In genomic region chr3:115623414-115623868, GRCh38 we compare ENCODE assay signal across 8 cellular contexts. TPM values are rescaled to one million over a fixed set of nuclear protein-coding genes. Genes with fewer than 3 reads are reported as not detected.
DNase-seq lines count a peak whose midpoint lies in the region; ATAC-seq, FAIRE-seq and TF ChIP-seq lines count a peak whose summit lies in the region.

Gene GAP43, plus strand, starts transcription at chr3:115623510. Its CDS starts 180 bp downstream, at chr3:115623690.

- H3K9me3 Mint-ChIP-seq in MCF 10A (ENCODE audit: unreplicated experiment): no peaks in the 10 kb centered on the region
- H3K9me3 Mint-ChIP-seq in neural crest cell: no peaks in the 10 kb centered on the region

- no peak for DNase-seq in breast epithelium (ENCODE audit: low spot score in 2 of 2)
- no peak for DNase-seq in MCF 10A (ENCODE audit: unreplicated experiment)
- peak; percentile 51 for DNase-seq in SK-N-SH
- peak in 1 of 2 donors; percentile 7 for DNase-seq in frontal cortex (ENCODE audit: low spot score in 2 of 2)
- peak; percentile 37 for DNase-seq in neural crest cell (ENCODE audit: low read depth, low spot score)
- no peak for DNase-seq in NCI-H2029 treated with DMSO at 0.1 percent for 48 hours (lab: John Stamatoyannopoulos, UW)
- no peak for DNase-seq in cortex of kidney (lab: John Stamatoyannopoulos, UW)

- H3K36me3 Mint-ChIP-seq in MCF 10A (ENCODE audit: insufficient read depth, unreplicated experiment): no peaks in the 10 kb centered on the region
- no peaks in the 10 kb centered on the region for H3K36me3 Mint-ChIP-seq in neural crest cell (ENCODE audit: low read depth)

- no peaks in the 10 kb centered on the region for H3K4me1 ChIP-seq in breast epithelium
- peaks cover 10 to 11% of the 10 kb centered on the region in 2 experiments; a peak in 3 of 4 replicates for H3K4me1 ChIP-seq in SK-N-SH (ENCODE audit: control insufficient read depth in 1 of 2, insufficient read depth in 2 of 2, low read depth in 1 of 2, low read length in 1 of 2)

- H3K4me3 ChIP-seq in breast epithelium: peak within 1 kb of the TSS; percentile 8 to 55 (median 27)
- peak within 1 kb of the TSS; percentile 49 to 63 for H3K4me3 ChIP-seq in SK-N-SH (ENCODE audit: low read depth in 2 of 2, low read length in 1 of 2)

- no peak for FAIRE-seq in frontal cortex (lab: Jason Lieb, UNC)

- TF ChIP-seq RAD21 in SK-N-SH (IDR thresholded peaks at IDR 0.05; ENCODE audit: low read length): peak; percentile 38

- H3K27me3 ChIP-seq in breast epithelium (peaks cover 0 to 18% of the 10 kb centered on the region in 2 donors), SK-N-SH (ENCODE audit: insufficient read depth) (no peaks in the 10 kb centered on the region)

- WGBS in SK-N-SH (ENCODE audit: low lambda C conversion rate): 6% methylated on average over 16 of the region's 16 CpGs

- H3K4me1 Mint-ChIP-seq in MCF 10A (ENCODE audit: insufficient read depth, unreplicated experiment): no peaks in the 10 kb centered on the region
- H3K4me1 Mint-ChIP-seq in neural crest cell: peaks cover 39% of the 10 kb centered on the region

- H3K4me2 ChIP-seq in SK-N-SH: peak within 1 kb of the TSS; percentile 85

- no peak for ATAC-seq in GM19467 (IDR thresholded peaks at IDR 0.05; ENCODE audit: unreplicated experiment)

- H3K9ac ChIP-seq in SK-N-SH: peak within 1 kb of the TSS; percentile 22; the same call in 1 of the 2 replicates

- H3K27me3 Mint-ChIP-seq in MCF 10A (ENCODE audit: insufficient read depth, unreplicated experiment) (no peaks in the 10 kb centered on the region), neural crest cell (ENCODE audit: low read depth) (peaks cover 28% of the 10 kb centered on the region)

- H3K36me3 ChIP-seq in breast epithelium (no peaks in the 10 kb centered on the region), SK-N-SH (replicated peaks in 1 of 2; ENCODE audit: control insufficient read depth in 1 of 2, insufficient read depth in 2 of 2, low read length in 1 of 2) (no peaks in the 10 kb centered on the region)

- no peaks in the 10 kb centered on the region for H4K20me1 ChIP-seq in SK-N-SH (ENCODE audit: insufficient read depth)

- H3K9me3 ChIP-seq in breast epithelium (no peaks in the 10 kb centered on the region), SK-N-SH (no peaks in the 10 kb centered on the region)

- CTCF ChIA-PET in MCF 10A (lab: Yijun Ruan, JAX) (no interaction called here), SK-N-SH (lab: Yijun Ruan, JAX) (interaction anchor here (0.6 to 3.7 kb wide), 4 partner anchors 10 to 375 kb away, joined by 3 to 13 read pairs (median 6); no protein-coding TSS in a partner anchor)

- TF ChIP-seq CTCF in breast epithelium (IDR thresholded peaks at IDR 0.05) (no peak), MCF 10A (IDR thresholded peaks at IDR 0.05; ENCODE audit: unreplicated experiment) (no peak), SK-N-SH (IDR thresholded peaks at IDR 0.05) (no peak; the same call in 1 of the 2 replicates), neural crest cell (conservative IDR thresholded peaks at IDR 0.05) (no peak)

- POLR2A ChIA-PET in MCF 10A (lab: Yijun Ruan, JAX) (no interaction called here), SK-N-SH (lab: Yijun Ruan, JAX) (no interaction called here)

- H2AFZ ChIP-seq in SK-N-SH (ENCODE audit: low read depth): peak within 1 kb of the TSS; percentile 85

- no peak within 1 kb of the TSS for H3K27ac ChIP-seq in breast epithelium
- H3K27ac ChIP-seq in SK-N-SH (ENCODE audit: low read depth in 2 of 2, low read length in 1 of 2): peak within 1 kb of the TSS in 1 of 2 experiments; percentile 56; a peak in 1 of 4 replicates

- TF ChIP-seq EP300 in SK-N-SH (IDR thresholded peaks at IDR 0.05; ENCODE audit: borderline replicate concordance in 1 of 2, low read depth in 1 of 2, low read length in 1 of 2): no peak

- TF ChIP-seq POLR2A in breast epithelium (IDR thresholded peaks at IDR 0.05): no peak

- BruUV-seq in MCF 10A (replicated peaks; lab: Mats Ljungman, UMichigan): no TSS peak

- H3K79me2 ChIP-seq in SK-N-SH (ENCODE audit: insufficient read depth): no peaks in the 10 kb centered on the region

- no peaks in the 10 kb centered on the region for H3K9me2 ChIP-seq in SK-N-SH

- intact Hi-C loops in breast epithelium (cut with DNase I; ENCODE audit: low total_unique reads) (no loop called here), MCF 10A (cut with micrococcal nuclease) (no loop called here)

- H3K27ac Mint-ChIP-seq in MCF 10A (ENCODE audit: low read depth, unreplicated experiment) (no peak within 1 kb of the TSS), neural crest cell (ENCODE audit: unreplicated experiment) (peak within 1 kb of the TSS; percentile 78)

- no peak within 1 kb of the TSS for H3K4me3 Mint-ChIP-seq in MCF 10A (ENCODE audit: unreplicated experiment)
- H3K4me3 Mint-ChIP-seq in neural crest cell: peak within 1 kb of the TSS; percentile 92

- H3F3A ChIP-seq in SK-N-SH (replicated peaks; ENCODE audit: insufficient read depth): peaks cover 9% of the 10 kb centered on the region

TF ChIP-seq in SK-N-SH, 30 proteins besides CTCF, POLR2A, EP300 and RAD21 (continues in another document):
- peak; percentile 19; the same call in 1 of the 2 replicates for TF ChIP-seq SMC3 (IDR thresholded peaks at IDR 0.05; ENCODE audit: low read depth, low read length)
- no peak for TF ChIP-seq NFIC (IDR thresholded peaks at IDR 0.05; ENCODE audit: borderline replicate concordance)
- TF ChIP-seq RFX5 (IDR thresholded peaks at IDR 0.05; ENCODE audit: low read length): peak; percentile 24; the same call in 1 of the 2 replicates
- TF ChIP-seq RXRA (IDR thresholded peaks at IDR 0.05; ENCODE audit: borderline replicate concordance, low read depth): no peak
- 0 out of 2 replicates have a peak, but pooled peaks have one; percentile 23 for TF ChIP-seq TCF12 (IDR thresholded peaks at IDR 0.05)
- no peak for TF ChIP-seq EZH2phosphoT487 (IDR thresholded peaks at IDR 0.05; ENCODE audit: borderline replicate concordance, low read depth)
- TF ChIP-seq, protein P1, sequence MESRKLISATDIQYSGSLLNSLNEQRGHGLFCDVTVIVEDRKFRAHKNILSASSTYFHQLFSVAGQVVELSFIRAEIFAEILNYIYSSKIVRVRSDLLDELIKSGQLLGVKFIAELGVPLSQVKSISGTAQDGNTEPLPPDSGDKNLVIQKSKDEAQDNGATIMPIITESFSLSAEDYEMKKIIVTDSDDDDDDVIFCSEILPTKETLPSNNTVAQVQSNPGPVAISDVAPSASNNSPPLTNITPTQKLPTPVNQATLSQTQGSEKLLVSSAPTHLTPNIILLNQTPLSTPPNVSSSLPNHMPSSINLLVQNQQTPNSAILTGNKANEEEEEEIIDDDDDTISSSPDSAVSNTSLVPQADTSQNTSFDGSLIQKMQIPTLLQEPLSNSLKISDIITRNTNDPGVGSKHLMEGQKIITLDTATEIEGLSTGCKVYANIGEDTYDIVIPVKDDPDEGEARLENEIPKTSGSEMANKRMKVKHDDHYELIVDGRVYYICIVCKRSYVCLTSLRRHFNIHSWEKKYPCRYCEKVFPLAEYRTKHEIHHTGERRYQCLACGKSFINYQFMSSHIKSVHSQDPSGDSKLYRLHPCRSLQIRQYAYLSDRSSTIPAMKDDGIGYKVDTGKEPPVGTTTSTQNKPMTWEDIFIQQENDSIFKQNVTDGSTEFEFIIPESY (IDR thresholded peaks at IDR 0.05; ENCODE audit: borderline replicate concordance, low read depth): peak; percentile 68; the same call in 1 of the 2 replicates
- 0 out of 2 replicates have a peak, but pooled peaks have one; percentile 5 for TF ChIP-seq PBX3 (IDR thresholded peaks at IDR 0.05)
- TF ChIP-seq MXI1 (IDR thresholded peaks at IDR 0.05; ENCODE audit: low read depth, low read length): peak; percentile 56; the same call in 1 of the 2 replicates
- TF ChIP-seq, protein P2, sequence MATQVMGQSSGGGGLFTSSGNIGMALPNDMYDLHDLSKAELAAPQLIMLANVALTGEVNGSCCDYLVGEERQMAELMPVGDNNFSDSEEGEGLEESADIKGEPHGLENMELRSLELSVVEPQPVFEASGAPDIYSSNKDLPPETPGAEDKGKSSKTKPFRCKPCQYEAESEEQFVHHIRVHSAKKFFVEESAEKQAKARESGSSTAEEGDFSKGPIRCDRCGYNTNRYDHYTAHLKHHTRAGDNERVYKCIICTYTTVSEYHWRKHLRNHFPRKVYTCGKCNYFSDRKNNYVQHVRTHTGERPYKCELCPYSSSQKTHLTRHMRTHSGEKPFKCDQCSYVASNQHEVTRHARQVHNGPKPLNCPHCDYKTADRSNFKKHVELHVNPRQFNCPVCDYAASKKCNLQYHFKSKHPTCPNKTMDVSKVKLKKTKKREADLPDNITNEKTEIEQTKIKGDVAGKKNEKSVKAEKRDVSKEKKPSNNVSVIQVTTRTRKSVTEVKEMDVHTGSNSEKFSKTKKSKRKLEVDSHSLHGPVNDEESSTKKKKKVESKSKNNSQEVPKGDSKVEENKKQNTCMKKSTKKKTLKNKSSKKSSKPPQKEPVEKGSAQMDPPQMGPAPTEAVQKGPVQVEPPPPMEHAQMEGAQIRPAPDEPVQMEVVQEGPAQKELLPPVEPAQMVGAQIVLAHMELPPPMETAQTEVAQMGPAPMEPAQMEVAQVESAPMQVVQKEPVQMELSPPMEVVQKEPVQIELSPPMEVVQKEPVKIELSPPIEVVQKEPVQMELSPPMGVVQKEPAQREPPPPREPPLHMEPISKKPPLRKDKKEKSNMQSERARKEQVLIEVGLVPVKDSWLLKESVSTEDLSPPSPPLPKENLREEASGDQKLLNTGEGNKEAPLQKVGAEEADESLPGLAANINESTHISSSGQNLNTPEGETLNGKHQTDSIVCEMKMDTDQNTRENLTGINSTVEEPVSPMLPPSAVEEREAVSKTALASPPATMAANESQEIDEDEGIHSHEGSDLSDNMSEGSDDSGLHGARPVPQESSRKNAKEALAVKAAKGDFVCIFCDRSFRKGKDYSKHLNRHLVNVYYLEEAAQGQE (IDR thresholded peaks at IDR 0.05; ENCODE audit: low read depth, low read length): no peak; the same call in 1 of the 2 replicates
- TF ChIP-seq FOSL2 (IDR thresholded peaks at IDR 0.05; ENCODE audit: borderline replicate concordance, low read depth): peak; percentile 50; the same call in 1 of the 2 replicates
- TF ChIP-seq ELF1 (IDR thresholded peaks at IDR 0.05): no peak

RNA-seq across cellular contexts. Expression of gene GAP43, which starts in this region (rescaled TPM):
- total RNA-seq in breast epithelium (under 1 TPM in 1 of 3 donors, not detected in 2; 0.16 TPM), MCF 10A (2022) (not detected in 2 replicates), frontal cortex (289 TPM), neural crest cell (41.8 and 42.9 TPM in 2 replicates)
- 13.6 and 14.0 TPM in 2 replicates for polyA plus RNA-seq in SK-N-SH (2012; rRNA removed)
- polyA plus RNA-seq in SK-N-SH (2012; cell fraction: cytosol; rRNA removed): 15.4 and 16.3 TPM in 2 replicates
- polyA plus RNA-seq in SK-N-SH (2012; cell fraction: nucleus; rRNA removed): 4.6 and 5.9 TPM in 2 replicates

Comparison
In these comparisons a context has a peak if more than half of its experiments do, and no peak if none do; other contexts are left out.
1. RNA of gene GAP43 (total RNA-seq): 289 TPM in frontal cortex (single experiment) and 41.8 to 42.9 TPM in neural crest cell; 0.16 TPM in breast epithelium and not detected in MCF 10A; every median in the first group is over 10 times any median in the second.
2. DNase-seq: peak in SK-N-SH (single experiment) and neural crest cell (single experiment); none in breast epithelium (0 of 2), MCF 10A (single experiment), NCI-H2029 treated with DMSO at 0.1 percent for 48 hours (single experiment) and cortex of kidney (single experiment).